ENCODE assay signal across 2 cellular contexts in genomic region chr12:50107416-50108268, GRCh38.
TF ChIP-seq lines count a peak whose summit lies in the region.

No MANE protein-coding gene starts in this region.

TF ChIP-seq in A549, 52 proteins besides CTCF, POLR2A, EP300 and RAD21:
- TF ChIP-seq EHMT2 (IDR thresholded peaks at IDR 0.05; ENCODE audit: low read depth) (no peak), MAFK (IDR thresholded peaks at IDR 0.05; ENCODE audit: partially characterized antibody) (peak; percentile 69)

TF ChIP-seq in IMR-90, 13 proteins besides CTCF, POLR2A, EP300 and RAD21:
- TF ChIP-seq MAFK (IDR thresholded peaks at IDR 0.05; ENCODE audit: low read depth, low read length) = peak; percentile 10; the same call in 1 of the 2 replicates
- TF ChIP-seq MXI1 (IDR thresholded peaks at IDR 0.05; ENCODE audit: borderline replicate concordance, low read depth, low read length) = no peak
- no peak for TF ChIP-seq ELK1 (IDR thresholded peaks at IDR 0.05; ENCODE audit: borderline replicate concordance, low read depth, low read length)
